Comparison of ENCODE assay signal across 9 cellular contexts in genomic region chr11:70063555-70063954, GRCh38. TPM values are rescaled to one million over a fixed set of nuclear protein-coding genes. Genes with fewer than 3 reads are reported as not detected.
"Had no signal": no experiment of that assay in that cellular context is flagged by ENCODE, and none has a peak within 500 bp of the region (broad histone marks: within the 10 kb centered on the region; RNA-seq: fewer than 3 reads in every experiment).

No MANE protein-coding gene starts in this region.

- DNase-seq: activated gamma-delta T cell treated with Interleukin-2 at 50 U/mL for 16 hours; activated naive CD8-positive, alpha-beta T cell treated with anti-CD3 and anti-CD28 coated beads, Interleukin-2, amount 10 ng/mL, durations not matched to agents 7 days and 5 days; activated T-cell treated with anti-CD3 and anti-CD28 coated beads, Interleukin-2, amount 50 U/mL, for 4 hours; anterior cingulate cortex; hypothalamus; SW 1271; tibial artery had no signal

- H3K27me3 ChIP-seq: tibial artery had no signal

- H3K36me3 Mint-ChIP-seq: activated naive CD8-positive, alpha-beta T cell treated with anti-CD3 and anti-CD28 coated beads, Interleukin-2, amount 10 ng/mL, durations not matched to agents 7 days and 5 days had no signal

- H3K9me3 Mint-ChIP-seq: activated naive CD8-positive, alpha-beta T cell treated with anti-CD3 and anti-CD28 coated beads, Interleukin-2, amount 10 ng/mL, durations not matched to agents 7 days and 5 days; activated T-cell treated with anti-CD3 and anti-CD28 coated beads, Interleukin-2, amount 50 U/mL, for 4 hours had no signal

- H3K4me3 ChIP-seq: smooth muscle cell, tibial artery had no signal

- H3K4me1 Mint-ChIP-seq: activated naive CD8-positive, alpha-beta T cell treated with anti-CD3 and anti-CD28 coated beads, Interleukin-2, amount 10 ng/mL, durations not matched to agents 7 days and 5 days had no signal

- H3K27ac ChIP-seq: tibial artery had no signal

- H3K9me3 ChIP-seq: tibial artery had no signal

- H3K27ac Mint-ChIP-seq: activated naive CD8-positive, alpha-beta T cell treated with anti-CD3 and anti-CD28 coated beads, Interleukin-2, amount 10 ng/mL, durations not matched to agents 7 days and 5 days had no signal

- H3K36me3 ChIP-seq: tibial artery had no signal

- H3K4me3 Mint-ChIP-seq: activated naive CD8-positive, alpha-beta T cell treated with anti-CD3 and anti-CD28 coated beads, Interleukin-2, amount 10 ng/mL, durations not matched to agents 7 days and 5 days; activated T-cell treated with anti-CD3 and anti-CD28 coated beads, Interleukin-2, amount 50 U/mL, for 4 hours had no signal

RNA-seq across cellular contexts. Expression of gene ANO1, which starts 14.6 kb away (rescaled TPM):
- total RNA-seq: activated naive CD8-positive, alpha-beta T cell treated with anti-CD3 and anti-CD28 coated beads, Interleukin-2, amount 10 ng/mL, durations not matched to agents 7 days and 5 days; myocyte had no signal
